In the genomic region with DNA sequence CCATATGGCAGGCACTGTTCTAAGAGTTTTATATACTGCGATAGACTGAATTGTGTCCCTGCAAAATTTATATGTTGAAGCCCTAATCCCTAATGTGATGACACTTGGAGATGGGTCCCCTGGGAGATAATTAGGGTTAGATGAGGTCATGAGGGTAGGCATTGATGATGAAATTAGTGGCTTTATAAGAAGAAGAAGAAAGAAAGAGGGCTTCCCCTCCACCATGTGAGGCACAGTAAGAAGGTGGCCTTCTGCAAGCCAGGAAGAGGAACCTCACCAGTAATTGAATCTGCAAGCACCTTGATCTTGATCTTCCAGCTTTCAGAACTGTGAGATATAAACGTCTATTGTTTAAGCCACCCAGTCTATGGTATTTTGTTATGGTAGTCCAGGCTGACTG, we compare ENCODE assay signal across 26 cellular contexts.
"Had no signal": no experiment of that assay in that cellular context is flagged by ENCODE, and none has a peak within 500 bp of the region (broad histone marks: within the 10 kb centered on the region; RNA-seq: fewer than 3 reads in every experiment).

No MANE protein-coding gene starts in this region.

- H3K4me3 ChIP-seq: ascending aorta, body of pancreas, PC-9 had no signal

- DNase-seq: activated CD4-positive, alpha-beta memory T cell treated with anti-CD3 and anti-CD28 coated beads for 36 hours; activated CD4-positive, alpha-beta T cell treated with anti-CD3 and anti-CD28 coated beads, Interleukin-2, amount 10 ng/mL, durations not matched to agents 7 days and 5 days; activated CD4-positive, CD25-positive, alpha-beta regulatory T cell; activated CD8-positive, alpha-beta memory T cell treated with anti-CD3 and anti-CD28 coated beads for 24 hours; activated effector memory CD4-positive, alpha-beta T cell treated with anti-CD3 and anti-CD28 coated beads, Interleukin-2, amount 50 U/mL, for 16 hours; activated naive CD4-positive, alpha-beta T cell treated with Interleukin-2 at 50 U/mL for 16 hours; activated naive CD8-positive, alpha-beta T cell treated with anti-CD3 and anti-CD28 coated beads, Interleukin-2, amount 50 U/mL, for 24 hours; activated T-cell treated with anti-CD3 and anti-CD28 coated beads, Interleukin-2, amount 50 U/mL, for 4 hours; amniotic stem cell; body of pancreas; central memory CD4-positive, alpha-beta T cell; cortex of kidney; KG1; NCI-H1048; NCI-H1930; NCI-H2171; NCI-H2227 treated with DMSO at 0.1 percent for 48 hours; NCI-H446 treated with DMSO at 0.1 percent for 48 hours; NCI-H526 treated with DMSO at 0.1 percent for 48 hours; PC-9; SHP77 treated with DMSO at 0.1 percent for 48 hours; T-cell; T-helper 2 cell; T1000 had no signal

- ATAC-seq: activated naive CD4-positive, alpha-beta T cell treated with anti-CD3 and anti-CD28 coated beads, Interleukin-2, amount 50 U/mL, for 72 hours; activated naive CD8-positive, alpha-beta T cell treated with anti-CD3 and anti-CD28 coated beads, Interleukin-2, amount 50 U/mL, for 24 hours; activated T-cell treated with anti-CD3 and anti-CD28 coated beads, Interleukin-2, amount 50 U/mL, for 4 hours; body of pancreas; T-cell had no signal
